In genomic region chr2:134502090-134502487, GRCh38 we compare ENCODE assay signal across 17 cellular contexts.
A peak's percentile ranks its signal among the peaks of the same experiment; 100 is the strongest.
DNase-seq lines count a peak whose midpoint lies in the region; ATAC-seq and TF ChIP-seq lines count a peak whose summit lies in the region.
"Had no signal": no experiment of that assay in that cellular context is flagged by ENCODE, and none has a peak within 500 bp of the region (broad histone marks: within the 10 kb centered on the region; RNA-seq: fewer than 3 reads in every experiment).

No MANE protein-coding gene starts in this region.

- peak overlapping the region; percentile 32 for H3K9ac ChIP-seq in neural cell (ENCODE audit: low read length)

- H3K27me3 ChIP-seq in neural cell (ENCODE audit: insufficient read depth, low read depth, low read length) (no peaks in the 10 kb centered on the region), vagina (no peaks in the 10 kb centered on the region)

- no peak overlapping the region for H2AFZ ChIP-seq in neural cell (ENCODE audit: low read depth, low read length)

- DNase-seq in SK-MEL-5 (ENCODE audit: low read depth, low spot score): peak; percentile 19
- DNase-seq in cerebellar cortex (ENCODE audit: low spot score): peak; percentile 22
- DNase-seq in kidney glomerular epithelial cell (lab: John Stamatoyannopoulos, UW): peak; percentile 16
- no peak for DNase-seq in vagina (ENCODE audit: extremely low spot score in 2 of 2)
- no peak for DNase-seq in Ammon's horn (ENCODE audit: low spot score)
- DNase-seq: 8988T; AML-193; Caco-2; CD4-positive, alpha-beta memory T cell; DMS153; DND-41; GOT3; HFFc6 had no signal

- no peaks in the 10 kb centered on the region for H3F3A ChIP-seq in neural cell (ENCODE audit: insufficient read depth, low read length, poor library complexity, severe bottlenecking)

- no peak for TF ChIP-seq POLR2A in vagina (IDR thresholded peaks at IDR 0.05)

- intact Hi-C loops in vagina (cut with DNase I): no loop called here

- no peaks in the 10 kb centered on the region for H4K20me1 ChIP-seq in neural cell (ENCODE audit: insufficient read depth)

- TF ChIP-seq RAD21 in neural cell (conservative IDR thresholded peaks at IDR 0.05): peak; percentile 28

- TF ChIP-seq CTCF in neural cell (IDR thresholded peaks at IDR 0.05; ENCODE audit: poor library complexity, severe bottlenecking) (no peak), vagina (IDR thresholded peaks at IDR 0.05) (no peak)

- H3K4me2 ChIP-seq in neural cell (ENCODE audit: low read length): peak overlapping the region; percentile 33
- H3K4me2 ChIP-seq: A549 had no signal

- peak; percentile 95 for TF ChIP-seq EP300 in neural cell (conservative IDR thresholded peaks at IDR 0.05; ENCODE audit: poor library complexity, severe bottlenecking)

- peak overlapping the region; percentile 10 for H3K27ac ChIP-seq in neural cell (ENCODE audit: low read length)
- H3K27ac ChIP-seq in vagina: no peak overlapping the region
- H3K27ac ChIP-seq: A549 had no signal

- ATAC-seq in HG02938 (IDR thresholded peaks at IDR 0.05; ENCODE audit: unreplicated experiment): no peak
- ATAC-seq: A549 had no signal

- H3K4me3 ChIP-seq in neural cell (ENCODE audit: low read length): peak overlapping the region; percentile 23
- no peak overlapping the region for H3K4me3 ChIP-seq in vagina
- H3K4me3 ChIP-seq: A549, HAP-1 had no signal

- no peaks in the 10 kb centered on the region for H3K4me1 ChIP-seq in vagina
- H3K4me1 ChIP-seq: A549, Caco-2, HAP-1 had no signal

- H3K9me3 ChIP-seq in neural cell (ENCODE audit: low read length) (no peaks in the 10 kb centered on the region), vagina (no peaks in the 10 kb centered on the region)
- H3K9me3 ChIP-seq: A549, Caco-2, HAP-1 had no signal

- in situ Hi-C loops in SK-MEL-5 (cut with HindIII; ENCODE audit: low pct_unique_long_range_greater_than_20kb, low sequenced_read_pairs): no loop called here

- H3K36me3 ChIP-seq in neural cell (ENCODE audit: insufficient read depth, low read length) (no peaks in the 10 kb centered on the region), vagina (no peaks in the 10 kb centered on the region)
- H3K36me3 ChIP-seq: HAP-1 had no signal

- no peaks in the 10 kb centered on the region for H3K9me2 ChIP-seq in neural cell (ENCODE audit: insufficient read depth, low read length)

- no peaks in the 10 kb centered on the region for H3K79me2 ChIP-seq in neural cell (replicated peaks; ENCODE audit: insufficient read depth, low read length)

TF ChIP-seq in neural cell, 6 proteins besides CTCF, POLR2A, EP300 and RAD21:
- TF ChIP-seq POLR2AphosphoS5 (IDR thresholded peaks at IDR 0.05): peak; percentile 89
- TF ChIP-seq SMC3 (conservative IDR thresholded peaks at IDR 0.05; ENCODE audit: poor library complexity): no peak
- TF ChIP-seq MXI1 (conservative IDR thresholded peaks at IDR 0.05; ENCODE audit: poor library complexity, severe bottlenecking): no peak
- TF ChIP-seq TAF1 (IDR thresholded peaks at IDR 0.05; ENCODE audit: low read depth): no peak
- no peak for TF ChIP-seq EZH2 (IDR thresholded peaks at IDR 0.05; ENCODE audit: borderline replicate concordance, insufficient read depth, low read length, poor library complexity, severe bottlenecking)
- no peak for TF ChIP-seq REST (IDR thresholded peaks at IDR 0.05; ENCODE audit: borderline replicate concordance)

Comparison
In these comparisons a context has a peak if more than half of its experiments do, and no peak if none do; other contexts are left out.
1. DNase-seq: peak in SK-MEL-5 (single experiment), cerebellar cortex (single experiment) and kidney glomerular epithelial cell (single experiment); none in vagina (0 of 2) and Ammon's horn (single experiment).